ENCODE assay signal across 9 cellular contexts in genomic region chr3:69326821-69327433, GRCh38. TPM values are rescaled to one million over a fixed set of nuclear protein-coding genes. Genes with fewer than 3 reads are reported as not detected.
DNase-seq lines count a peak whose midpoint lies in the region; ATAC-seq and TF ChIP-seq lines count a peak whose summit lies in the region.
"Had no signal": no experiment of that assay in that cellular context is flagged by ENCODE, and none has a peak within 500 bp of the region (broad histone marks: within the 10 kb centered on the region; RNA-seq: fewer than 3 reads in every experiment).

No MANE protein-coding gene starts in this region.

- peak overlapping the region; percentile 81 for H3K27ac Mint-ChIP-seq in activated CD4-positive, alpha-beta memory T cell treated with anti-CD3 and anti-CD28 coated beads for 36 hours
- H3K27ac Mint-ChIP-seq in nephron progenitor cell, result peak overlapping the region; percentile 41

- peak overlapping the region; percentile 38 for H3K4me3 Mint-ChIP-seq in activated CD4-positive, alpha-beta memory T cell treated with anti-CD3 and anti-CD28 coated beads for 36 hours
- no peak overlapping the region for H3K4me3 Mint-ChIP-seq in nephron progenitor cell
- H3K4me3 Mint-ChIP-seq: neural crest cell had no signal

- H3K36me3 Mint-ChIP-seq in activated CD4-positive, alpha-beta memory T cell treated with anti-CD3 and anti-CD28 coated beads for 36 hours, result no peaks in the 10 kb centered on the region
- H3K36me3 Mint-ChIP-seq in nephron progenitor cell (ENCODE audit: low read depth), result no peaks in the 10 kb centered on the region

- peak; percentile 80 for ATAC-seq in HG03045 (IDR thresholded peaks at IDR 0.05; ENCODE audit: unreplicated experiment)

- intact Hi-C loops in activated CD4-positive, alpha-beta memory T cell treated with anti-CD3 and anti-CD28 coated beads for 36 hours (cut with micrococcal nuclease), result loop anchor here (1.0 to 5.0 kb wide), 6 partner anchors 21 to 165 kb away; no protein-coding TSS in a partner anchor
- intact Hi-C loops in head of caudate nucleus (cut with DNase I), result no loop called here

- no peaks in the 10 kb centered on the region for H3K9me3 Mint-ChIP-seq in activated CD4-positive, alpha-beta memory T cell treated with anti-CD3 and anti-CD28 coated beads for 36 hours
- no peaks in the 10 kb centered on the region for H3K9me3 Mint-ChIP-seq in nephron progenitor cell
- H3K9me3 Mint-ChIP-seq: neural crest cell had no signal

- CTCF ChIA-PET in activated CD4-positive, alpha-beta memory T cell treated with anti-CD3 and anti-CD28 coated beads for 36 hours (lab: Charles Lee), result interaction anchor here (1.1 to 4.0 kb wide), 9 partner anchors 17 to 345 kb away, joined by 3 to 15 read pairs (median 5); no protein-coding TSS in a partner anchor

- DNase-seq in GM19240 (ENCODE audit: insufficient read length, low spot score), result peak; percentile 29
- peak; percentile 81 for DNase-seq in activated CD4-positive, alpha-beta memory T cell treated with anti-CD3 and anti-CD28 coated beads for 36 hours
- no peak for DNase-seq in nephron progenitor cell
- no peak for DNase-seq in head of caudate nucleus
- no peak for DNase-seq in NOMO-1 treated with dmso at 0.1 percent for 144 hours (lab: John Stamatoyannopoulos, UW; ENCODE audit: unreplicated experiment)
- DNase-seq in NCI-H1092 treated with DMSO at 0.1 percent for 48 hours (lab: John Stamatoyannopoulos, UW), result no peak
- DNase-seq in C1 segment of cervical spinal cord (lab: John Stamatoyannopoulos, UW), result no peak

- peaks cover 44% of the 10 kb centered on the region for H3K4me1 Mint-ChIP-seq in activated CD4-positive, alpha-beta memory T cell treated with anti-CD3 and anti-CD28 coated beads for 36 hours (ENCODE audit: low read depth)
- peaks cover 8% of the 10 kb centered on the region for H3K4me1 Mint-ChIP-seq in nephron progenitor cell
- H3K4me1 Mint-ChIP-seq: neural crest cell had no signal

- no peaks in the 10 kb centered on the region for H3K27me3 Mint-ChIP-seq in activated CD4-positive, alpha-beta memory T cell treated with anti-CD3 and anti-CD28 coated beads for 36 hours
- H3K27me3 Mint-ChIP-seq in nephron progenitor cell (ENCODE audit: low read depth, poor library complexity), result peaks cover 7% of the 10 kb centered on the region

- POLR2A ChIA-PET in activated CD4-positive, alpha-beta memory T cell treated with anti-CD3 and anti-CD28 coated beads for 36 hours (lab: Charles Lee), result interaction anchor here (0.7 to 1.7 kb wide), 7 partner anchors 22 to 275 kb away, joined by 3 to 7 read pairs (median 3); partner anchors contain the start of gene TMF1

- no peak for TF ChIP-seq CTCF in nephron progenitor cell (IDR thresholded peaks at IDR 0.05)

RNA-seq across cellular contexts. Expression of gene FRMD4B, which starts 59.0 kb away (rescaled TPM):
- total RNA-seq in activated CD4-positive, alpha-beta memory T cell treated with anti-CD3 and anti-CD28 coated beads for 36 hours, result 10 to 100 TPM; 29.1 to 32.8 TPM

Comparison
In these comparisons a context has a peak if more than half of its experiments do, and no peak if none do; other contexts are left out.
1. DNase-seq: peak in GM19240 (single experiment) and activated CD4-positive, alpha-beta memory T cell treated with anti-CD3 and anti-CD28 coated beads for 36 hours (single experiment); none in nephron progenitor cell (single experiment), head of caudate nucleus (0 of 42), NOMO-1 treated with dmso at 0.1 percent for 144 hours (single experiment), NCI-H1092 treated with DMSO at 0.1 percent for 48 hours (single experiment) and C1 segment of cervical spinal cord (0 of 14).